Comparison of ENCODE assay signal across 8 cellular contexts in the genomic region with DNA sequence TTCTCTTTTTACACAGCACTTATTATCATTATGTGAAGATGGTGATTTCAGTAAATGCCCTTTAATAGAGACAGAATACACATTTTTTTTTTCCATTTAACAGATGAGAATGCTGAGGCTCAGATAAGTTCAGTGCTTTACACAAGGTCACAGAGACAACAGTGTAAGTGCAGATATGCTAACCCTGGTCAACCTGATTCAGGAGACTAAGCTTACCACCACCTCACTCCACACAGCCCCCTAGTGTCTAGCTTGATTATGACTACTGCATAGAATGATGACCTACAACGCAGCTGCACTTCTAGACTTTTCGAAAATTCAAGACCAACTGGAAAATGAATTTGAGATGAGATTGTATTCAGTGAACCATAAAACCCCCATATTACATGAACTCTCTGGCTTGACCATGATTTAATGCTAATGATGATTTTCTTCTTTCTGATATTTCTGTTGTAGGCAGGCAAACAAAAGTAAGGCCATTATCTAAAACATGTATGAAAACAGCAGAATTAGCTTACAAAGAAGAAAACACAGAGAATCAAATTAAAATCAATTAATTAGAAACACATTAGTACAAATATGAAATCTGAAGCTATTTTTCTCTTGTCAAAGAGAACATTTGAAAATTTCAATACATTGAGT.
DNase-seq lines count a peak whose midpoint lies in the region; ATAC-seq and TF ChIP-seq lines count a peak whose summit lies in the region.

No MANE protein-coding gene starts in this region.

- H3K27ac Mint-ChIP-seq in immature natural killer cell, result no peak overlapping the region
- H3K27ac Mint-ChIP-seq in CD8-positive, alpha-beta memory T cell, result no peak overlapping the region

- no peaks in the 10 kb centered on the region for H3K9me3 ChIP-seq in iPS DF 6.9 (ENCODE audit: control insufficient read depth, insufficient read depth, low read length)
- H3K9me3 ChIP-seq in CD8-positive, alpha-beta memory T cell (ENCODE audit: low read length), result no peaks in the 10 kb centered on the region

- no peak for ATAC-seq in GM18520 (IDR thresholded peaks at IDR 0.05; ENCODE audit: unreplicated experiment)

- H3K27ac ChIP-seq in iPS DF 6.9 (ENCODE audit: low read length), result no peak overlapping the region
- no peak overlapping the region for H3K27ac ChIP-seq in CD8-positive, alpha-beta memory T cell (ENCODE audit: low read depth, low read length)

- no peaks in the 10 kb centered on the region for H3K36me3 ChIP-seq in BJ (ENCODE audit: control insufficient read depth, insufficient read depth, low read length)
- no peaks in the 10 kb centered on the region for H3K36me3 ChIP-seq in iPS DF 6.9 (ENCODE audit: control insufficient read depth, insufficient read depth, low read length)
- H3K36me3 ChIP-seq in CD8-positive, alpha-beta memory T cell (ENCODE audit: insufficient read depth, low read length), result no peaks in the 10 kb centered on the region

- H3K4me3 ChIP-seq in BJ (ENCODE audit: low read depth, low read length) (no peak overlapping the region), iPS DF 6.9 (ENCODE audit: low read length) (no peak overlapping the region)
- H3K4me3 ChIP-seq in CD8-positive, alpha-beta memory T cell (ENCODE audit: low read length), result no peak overlapping the region

- no peak overlapping the region for H3K4me3 Mint-ChIP-seq in immature natural killer cell
- H3K4me3 Mint-ChIP-seq in CD8-positive, alpha-beta memory T cell, result no peak overlapping the region

- POLR2A ChIA-PET in BJ (lab: Charles Lee), result interaction anchor here (0.6 kb wide), 1 partner anchor 218 kb away, joined by 6 read pairs; no protein-coding TSS in a partner anchor
- POLR2A ChIA-PET in CD8-positive, alpha-beta memory T cell (lab: Charles Lee), result no interaction called here

- no CpG with 5 or more reads among the region's 2 CpGs for WGBS in iPS DF 6.9 (ENCODE audit: insufficient coverage, insufficient read length)

- no peaks in the 10 kb centered on the region for H3K4me1 ChIP-seq in iPS DF 6.9 (ENCODE audit: control insufficient read depth, insufficient read depth, low read length)
- no peaks in the 10 kb centered on the region for H3K4me1 ChIP-seq in CD8-positive, alpha-beta memory T cell (ENCODE audit: insufficient read depth, low read length)

- H3K36me3 Mint-ChIP-seq in immature natural killer cell, result no peaks in the 10 kb centered on the region
- no peaks in the 10 kb centered on the region for H3K36me3 Mint-ChIP-seq in CD8-positive, alpha-beta memory T cell

- no peaks in the 10 kb centered on the region for H3K4me1 Mint-ChIP-seq in immature natural killer cell
- H3K4me1 Mint-ChIP-seq in CD8-positive, alpha-beta memory T cell, result no peaks in the 10 kb centered on the region

- H3K9me3 Mint-ChIP-seq in immature natural killer cell, result no peaks in the 10 kb centered on the region
- H3K9me3 Mint-ChIP-seq in CD8-positive, alpha-beta memory T cell, result no peaks in the 10 kb centered on the region

- CTCF ChIA-PET in BJ (lab: Yijun Ruan, JAX), result interaction anchor here (0.6 to 1.5 kb wide), 6 partner anchors 8 to 99 kb away, joined by 3 to 7 read pairs (median 3); no protein-coding TSS in a partner anchor
- CTCF ChIA-PET in CD8-positive, alpha-beta memory T cell (lab: Charles Lee), result no interaction called here

- H3K27me3 ChIP-seq in BJ (ENCODE audit: control insufficient read depth, insufficient read depth, low read length), result no peaks in the 10 kb centered on the region
- no peaks in the 10 kb centered on the region for H3K27me3 ChIP-seq in iPS DF 6.9 (ENCODE audit: control insufficient read depth, insufficient read depth, low read length)
- no peaks in the 10 kb centered on the region for H3K27me3 ChIP-seq in CD8-positive, alpha-beta memory T cell (ENCODE audit: insufficient read depth, low read length, poor library complexity, severe bottlenecking)

- no peak for DNase-seq in BJ (ENCODE audit: low read depth)
- peak; percentile 41 for DNase-seq in GM20000 (ENCODE audit: low spot score)
- DNase-seq in OCI-M1 (lab: John Stamatoyannopoulos, UW), result peak; percentile 57
- peak; percentile 33 for DNase-seq in iPS DF 6.9 (ENCODE audit: low read depth, low spot score)
- no peak for DNase-seq in immature natural killer cell
- DNase-seq in NCI-H128 (lab: John Stamatoyannopoulos, UW; ENCODE audit: unreplicated experiment), result no peak
- no peak for DNase-seq in CD8-positive, alpha-beta memory T cell

- peak; percentile 51 for TF ChIP-seq CTCF in BJ (IDR thresholded peaks at IDR 0.05; ENCODE audit: insufficient read depth, low read depth, low read length)
- TF ChIP-seq CTCF in GM20000 (IDR thresholded peaks at IDR 0.05; ENCODE audit: extremely low read depth, missing control alignments), result peak; percentile 16

- peaks cover 0 to 3% (median 2%) of the 10 kb centered on the region in 3 donors for H3K27me3 Mint-ChIP-seq in immature natural killer cell (ENCODE audit: low read depth in 3 of 3)
- peaks cover 0 to 2% of the 10 kb centered on the region in 2 donors for H3K27me3 Mint-ChIP-seq in CD8-positive, alpha-beta memory T cell

Comparison
In these comparisons a context has a peak if more than half of its experiments do, and no peak if none do; other contexts are left out.
1. DNase-seq: peak in GM20000 (single experiment), OCI-M1 (single experiment) and iPS DF 6.9 (single experiment); none in BJ (single experiment), immature natural killer cell (0 of 3), NCI-H128 (single experiment) and CD8-positive, alpha-beta memory T cell (0 of 5).